In the genomic region with DNA sequence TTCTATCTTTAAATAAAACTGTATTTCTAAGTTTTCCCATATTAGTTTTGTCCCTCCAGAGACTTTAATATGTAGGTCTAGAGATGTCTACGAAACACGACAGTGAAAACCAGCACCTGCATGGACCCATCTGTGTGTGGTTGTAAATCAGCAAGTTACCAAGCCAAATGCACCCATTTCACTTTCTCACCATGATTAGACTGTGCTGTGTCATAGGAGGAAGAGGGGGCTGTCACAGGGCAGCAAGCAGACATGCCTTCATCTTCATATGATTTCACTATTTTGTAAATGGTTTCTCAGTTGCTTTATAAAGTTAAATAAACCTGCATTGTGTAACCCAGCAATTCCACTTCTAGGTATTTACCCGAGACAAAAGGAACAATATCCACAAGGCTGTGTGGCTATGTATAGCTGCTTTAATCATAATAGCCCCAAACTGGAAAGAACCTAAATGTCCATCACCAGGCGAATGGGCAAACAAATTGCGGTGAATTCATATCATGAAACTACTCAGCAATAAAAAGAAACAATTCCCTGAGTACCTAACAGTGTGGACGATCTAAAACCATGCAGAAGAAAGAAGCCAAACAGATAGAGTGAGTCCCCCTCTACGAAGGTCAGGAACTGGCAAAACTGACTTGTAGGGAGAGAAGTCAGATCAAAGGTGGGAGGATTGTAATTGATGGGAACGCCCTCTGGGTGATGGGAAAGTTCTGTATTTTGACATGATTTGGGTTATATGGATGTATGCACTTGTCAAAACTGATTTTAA, we compare ENCODE assay signal across 1 cellular context.
TF ChIP-seq lines count a peak whose summit lies in the region.

No MANE protein-coding gene starts in this region.

TF ChIP-seq in HepG2, 621 proteins besides CTCF, POLR2A, EP300 and RAD21 (continued from another document):
- TF ChIP-seq NCOR1 (IDR thresholded peaks at IDR 0.05; ENCODE audit: borderline replicate concordance, low read length) (no peak), ZBTB20 (CRISPR knock-in tag; IDR thresholded peaks at IDR 0.05; ENCODE audit: borderline replicate concordance, low read depth) (no peak), NFIC (IDR thresholded peaks at IDR 0.05; ENCODE audit: low read length) (no peak), MAF1 (CRISPR knock-in tag; IDR thresholded peaks at IDR 0.05; ENCODE audit: borderline replicate concordance) (no peak), ZNF496 (CRISPR knock-in tag; IDR thresholded peaks at IDR 0.05; ENCODE audit: insufficient replicate concordance) (no peak), SETDB1 (CRISPR knock-in tag; IDR thresholded peaks at IDR 0.05; ENCODE audit: borderline replicate concordance) (no peak)
